Comparison of ENCODE assay signal across 19 cellular contexts in genomic region chr1:15020943-15021745, GRCh38.
DNase-seq lines count a peak whose midpoint lies in the region; ATAC-seq and TF ChIP-seq lines count a peak whose summit lies in the region.
"Had no signal": no experiment of that assay in that cellular context is flagged by ENCODE, and none has a peak within 500 bp of the region (broad histone marks: within the 10 kb centered on the region; RNA-seq: fewer than 3 reads in every experiment).

No MANE protein-coding gene starts in this region.

- no peaks in the 10 kb centered on the region for H3K36me3 ChIP-seq in gastroesophageal sphincter
- no peaks in the 10 kb centered on the region for H3K36me3 ChIP-seq in right lobe of liver
- H3K36me3 ChIP-seq: thyroid gland had no signal

- H3K4me3 Mint-ChIP-seq in WTC11 = no peak overlapping the region
- peak overlapping the region; percentile 28 for H3K4me3 Mint-ChIP-seq in type B pancreatic cell
- H3K4me3 Mint-ChIP-seq: activated CD4-positive, alpha-beta memory T cell treated with anti-CD3 and anti-CD28 coated beads, Interleukin-2, amount 10 ng/mL, durations not matched to agents 7 days and 5 days; activated naive CD4-positive, alpha-beta T cell treated with anti-CD3 and anti-CD28 coated beads for 36 hours; central memory CD8-positive, alpha-beta T cell; effector memory CD8-positive, alpha-beta T cell; stimulated activated naive B cell treated with anti-CD40 and anti-IgM and Interleukin-4, amounts not matched to agents 10 μg/mL and 1 μg/mL and 100 μg/mL, for 72 hours; T-helper 1 cell treated with Interleukin-12 subunit alpha and Interleukin-12 subunit beta and Interleukin-4 antibody, amounts not matched to agents 30 μg/mL and 1 μg/mL, for 36 hours had no signal

- ATAC-seq in WTC11 (no peak), gastroesophageal sphincter (peak; percentile 48), right lobe of liver (peak; percentile 35 to 72 (median 63)), GM21526 (IDR thresholded peaks at IDR 0.05; ENCODE audit: low FRiP score, unreplicated experiment) (no peak)
- ATAC-seq: effector memory CD8-positive, alpha-beta T cell; stimulated activated naive B cell treated with anti-CD40 and anti-IgM and Interleukin-4, amounts not matched to agents 10 μg/mL and 1 μg/mL and 100 μg/mL, for 72 hours had no signal

- peaks cover 38% of the 10 kb centered on the region for H3K4me1 Mint-ChIP-seq in WTC11
- peaks cover 45% of the 10 kb centered on the region for H3K4me1 Mint-ChIP-seq in type B pancreatic cell (ENCODE audit: unreplicated experiment)
- H3K4me1 Mint-ChIP-seq: activated CD4-positive, alpha-beta memory T cell treated with anti-CD3 and anti-CD28 coated beads, Interleukin-2, amount 10 ng/mL, durations not matched to agents 7 days and 5 days; central memory CD8-positive, alpha-beta T cell; stimulated activated naive B cell treated with anti-CD40 and anti-IgM and Interleukin-4, amounts not matched to agents 10 μg/mL and 1 μg/mL and 100 μg/mL, for 72 hours had no signal

- H3K27ac Mint-ChIP-seq in WTC11 (peak overlapping the region; percentile 73), type B pancreatic cell (peak overlapping the region; percentile 79)
- H3K27ac Mint-ChIP-seq: activated CD4-positive, alpha-beta memory T cell treated with anti-CD3 and anti-CD28 coated beads, Interleukin-2, amount 10 ng/mL, durations not matched to agents 7 days and 5 days; activated naive CD4-positive, alpha-beta T cell treated with anti-CD3 and anti-CD28 coated beads for 36 hours; effector memory CD8-positive, alpha-beta T cell; stimulated activated naive B cell treated with anti-CD40 and anti-IgM and Interleukin-4, amounts not matched to agents 10 μg/mL and 1 μg/mL and 100 μg/mL, for 72 hours; T-helper 1 cell treated with Interleukin-12 subunit alpha and Interleukin-12 subunit beta and Interleukin-4 antibody, amounts not matched to agents 30 μg/mL and 1 μg/mL, for 36 hours had no signal

- H3K9me3 Mint-ChIP-seq in WTC11 (no peaks in the 10 kb centered on the region), type B pancreatic cell (peaks cover 4% of the 10 kb centered on the region)
- H3K9me3 Mint-ChIP-seq: activated CD4-positive, alpha-beta memory T cell treated with anti-CD3 and anti-CD28 coated beads, Interleukin-2, amount 10 ng/mL, durations not matched to agents 7 days and 5 days; activated naive CD4-positive, alpha-beta T cell treated with anti-CD3 and anti-CD28 coated beads for 36 hours; central memory CD8-positive, alpha-beta T cell; effector memory CD8-positive, alpha-beta T cell; stimulated activated naive B cell treated with anti-CD40 and anti-IgM and Interleukin-4, amounts not matched to agents 10 μg/mL and 1 μg/mL and 100 μg/mL, for 72 hours; T-helper 1 cell treated with Interleukin-12 subunit alpha and Interleukin-12 subunit beta and Interleukin-4 antibody, amounts not matched to agents 30 μg/mL and 1 μg/mL, for 36 hours had no signal

- CTCF ChIA-PET in WTC11 (lab: Charles Lee) = interaction anchor here (0.8 to 1.2 kb wide), 2 partner anchors 17 to 38 kb away, joined by 3 read pairs; no protein-coding TSS in a partner anchor

- H3K27ac ChIP-seq in gastroesophageal sphincter (no peak overlapping the region), right lobe of liver (peak overlapping the region in 1 of 3 donors; percentile 43)
- H3K27ac ChIP-seq: thyroid gland, VCaP had no signal

- H3K4me1 ChIP-seq in gastroesophageal sphincter (no peaks in the 10 kb centered on the region), right lobe of liver (peaks cover 0 to 16% (median 3%) of the 10 kb centered on the region in 4 donors)

- POLR2A ChIA-PET in WTC11 (lab: Charles Lee) = no interaction called here

- intact Hi-C loops in right lobe of liver (cut with DNase I) = loop anchor here in 1 of 2 donors (10.0 kb wide), 1 partner anchor 246 kb away; no protein-coding TSS in a partner anchor

- H3K27me3 ChIP-seq in gastroesophageal sphincter (no peaks in the 10 kb centered on the region), right lobe of liver (no peaks in the 10 kb centered on the region)
- H3K27me3 ChIP-seq: thyroid gland had no signal

- TF ChIP-seq POLR2A in gastroesophageal sphincter (IDR thresholded peaks at IDR 0.05) (no peak), right lobe of liver (IDR thresholded peaks at IDR 0.05) (no peak)

- H3K9me3 ChIP-seq in gastroesophageal sphincter (no peaks in the 10 kb centered on the region), right lobe of liver (no peaks in the 10 kb centered on the region)
- H3K9me3 ChIP-seq: thyroid gland had no signal

- no peaks in the 10 kb centered on the region for H3K36me3 Mint-ChIP-seq in WTC11
- H3K36me3 Mint-ChIP-seq in type B pancreatic cell = peaks cover 4% of the 10 kb centered on the region
- H3K36me3 Mint-ChIP-seq: stimulated activated naive B cell treated with anti-CD40 and anti-IgM and Interleukin-4, amounts not matched to agents 10 μg/mL and 1 μg/mL and 100 μg/mL, for 72 hours had no signal

- H3K4me3 ChIP-seq in gastroesophageal sphincter (no peak overlapping the region), right lobe of liver (no peak overlapping the region)
- H3K4me3 ChIP-seq: thyroid gland had no signal

- 40 to 86% methylated on average over 1 to 4 of the region's 18 CpGs for WGBS in gastroesophageal sphincter (ENCODE audit: low coverage in 1 of 2), 2 donors
- 45% methylated on average over 11 of the region's 18 CpGs for WGBS in right lobe of liver (ENCODE audit: insufficient coverage, low coverage, low lambda C conversion rate, missing lambda C conversion rate)

- no peak for TF ChIP-seq EP300 in gastroesophageal sphincter (IDR thresholded peaks at IDR 0.05)

- DNase-seq in WTC11 (ENCODE audit: low spot score) = no peak
- DNase-seq in right lobe of liver = no peak
- DNase-seq in type B pancreatic cell (ENCODE audit: extremely low spot score, unreplicated experiment) = no peak
- DNase-seq in NCI-H1417 (lab: John Stamatoyannopoulos, UW) = no peak
- DNase-seq in ureter (ENCODE audit: low spot score) = no peak
- DNase-seq: activated CD4-positive, alpha-beta memory T cell treated with anti-CD3 and anti-CD28 coated beads, Interleukin-2, amount 10 ng/mL, durations not matched to agents 7 days and 5 days; activated naive CD4-positive, alpha-beta T cell treated with anti-CD3 and anti-CD28 coated beads for 36 hours; activated T-cell treated with anti-CD3 and anti-CD28 coated beads, Interleukin-2, amount 50 U/mL, for 1 hour; DMS79; effector memory CD8-positive, alpha-beta T cell; NCI-H1105; SHP77 treated with DMSO at 0.1 percent for 48 hours; stimulated activated naive B cell treated with anti-CD40 and anti-IgM and Interleukin-4, amounts not matched to agents 10 μg/mL and 1 μg/mL and 100 μg/mL, for 72 hours; thyroid gland had no signal

- H3K27me3 Mint-ChIP-seq in WTC11 (ENCODE audit: low read depth) (no peaks in the 10 kb centered on the region), type B pancreatic cell (no peaks in the 10 kb centered on the region)
- H3K27me3 Mint-ChIP-seq: activated CD4-positive, alpha-beta memory T cell treated with anti-CD3 and anti-CD28 coated beads, Interleukin-2, amount 10 ng/mL, durations not matched to agents 7 days and 5 days had no signal

- TF ChIP-seq CTCF in WTC11 (IDR thresholded peaks at IDR 0.05) (no peak), gastroesophageal sphincter (IDR thresholded peaks at IDR 0.05) (no peak), right lobe of liver (IDR thresholded peaks at IDR 0.05) (no peak), type B pancreatic cell (conservative IDR thresholded peaks at IDR 0.05) (no peak)

TF ChIP-seq in WTC11, 78 proteins besides CTCF, POLR2A, EP300 and RAD21:
- TF ChIP-seq, protein P1, sequence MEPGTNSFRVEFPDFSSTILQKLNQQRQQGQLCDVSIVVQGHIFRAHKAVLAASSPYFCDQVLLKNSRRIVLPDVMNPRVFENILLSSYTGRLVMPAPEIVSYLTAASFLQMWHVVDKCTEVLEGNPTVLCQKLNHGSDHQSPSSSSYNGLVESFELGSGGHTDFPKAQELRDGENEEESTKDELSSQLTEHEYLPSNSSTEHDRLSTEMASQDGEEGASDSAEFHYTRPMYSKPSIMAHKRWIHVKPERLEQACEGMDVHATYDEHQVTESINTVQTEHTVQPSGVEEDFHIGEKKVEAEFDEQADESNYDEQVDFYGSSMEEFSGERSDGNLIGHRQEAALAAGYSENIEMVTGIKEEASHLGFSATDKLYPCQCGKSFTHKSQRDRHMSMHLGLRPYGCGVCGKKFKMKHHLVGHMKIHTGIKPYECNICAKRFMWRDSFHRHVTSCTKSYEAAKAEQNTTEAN (CRISPR knock-in tag; IDR thresholded peaks at IDR 0.05) = no peak
- 0 out of 2 replicates have a peak, but pooled peaks have one; percentile 36 for TF ChIP-seq ZNF423 (CRISPR knock-in tag; IDR thresholded peaks at IDR 0.05)
- TF ChIP-seq, protein P2, sequence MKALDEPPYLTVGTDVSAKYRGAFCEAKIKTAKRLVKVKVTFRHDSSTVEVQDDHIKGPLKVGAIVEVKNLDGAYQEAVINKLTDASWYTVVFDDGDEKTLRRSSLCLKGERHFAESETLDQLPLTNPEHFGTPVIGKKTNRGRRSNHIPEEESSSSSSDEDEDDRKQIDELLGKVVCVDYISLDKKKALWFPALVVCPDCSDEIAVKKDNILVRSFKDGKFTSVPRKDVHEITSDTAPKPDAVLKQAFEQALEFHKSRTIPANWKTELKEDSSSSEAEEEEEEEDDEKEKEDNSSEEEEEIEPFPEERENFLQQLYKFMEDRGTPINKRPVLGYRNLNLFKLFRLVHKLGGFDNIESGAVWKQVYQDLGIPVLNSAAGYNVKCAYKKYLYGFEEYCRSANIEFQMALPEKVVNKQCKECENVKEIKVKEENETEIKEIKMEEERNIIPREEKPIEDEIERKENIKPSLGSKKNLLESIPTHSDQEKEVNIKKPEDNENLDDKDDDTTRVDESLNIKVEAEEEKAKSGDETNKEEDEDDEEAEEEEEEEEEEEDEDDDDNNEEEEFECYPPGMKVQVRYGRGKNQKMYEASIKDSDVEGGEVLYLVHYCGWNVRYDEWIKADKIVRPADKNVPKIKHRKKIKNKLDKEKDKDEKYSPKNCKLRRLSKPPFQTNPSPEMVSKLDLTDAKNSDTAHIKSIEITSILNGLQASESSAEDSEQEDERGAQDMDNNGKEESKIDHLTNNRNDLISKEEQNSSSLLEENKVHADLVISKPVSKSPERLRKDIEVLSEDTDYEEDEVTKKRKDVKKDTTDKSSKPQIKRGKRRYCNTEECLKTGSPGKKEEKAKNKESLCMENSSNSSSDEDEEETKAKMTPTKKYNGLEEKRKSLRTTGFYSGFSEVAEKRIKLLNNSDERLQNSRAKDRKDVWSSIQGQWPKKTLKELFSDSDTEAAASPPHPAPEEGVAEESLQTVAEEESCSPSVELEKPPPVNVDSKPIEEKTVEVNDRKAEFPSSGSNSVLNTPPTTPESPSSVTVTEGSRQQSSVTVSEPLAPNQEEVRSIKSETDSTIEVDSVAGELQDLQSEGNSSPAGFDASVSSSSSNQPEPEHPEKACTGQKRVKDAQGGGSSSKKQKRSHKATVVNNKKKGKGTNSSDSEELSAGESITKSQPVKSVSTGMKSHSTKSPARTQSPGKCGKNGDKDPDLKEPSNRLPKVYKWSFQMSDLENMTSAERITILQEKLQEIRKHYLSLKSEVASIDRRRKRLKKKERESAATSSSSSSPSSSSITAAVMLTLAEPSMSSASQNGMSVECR (CRISPR knock-in tag; IDR thresholded peaks at IDR 0.05; ENCODE audit: borderline replicate concordance) = no peak

Comparison
In these comparisons a context has a peak if more than half of its experiments do, and no peak if none do; other contexts are left out.
1. ATAC-seq: peak in gastroesophageal sphincter (single experiment) and right lobe of liver (4 of 4); none in WTC11 (single experiment) and GM21526 (single experiment).